Comparison of ENCODE assay signal across 26 cellular contexts in genomic region chr19:34580408-34580807, GRCh38.
"Had no signal": no experiment of that assay in that cellular context is flagged by ENCODE, and none has a peak within 500 bp of the region (broad histone marks: within the 10 kb centered on the region; RNA-seq: fewer than 3 reads in every experiment).

No MANE protein-coding gene starts in this region.

- H3K9me3 ChIP-seq: suprapubic skin, testis, thyroid gland, transverse colon, upper lobe of left lung, uterus, vagina had no signal

- H3K36me3 ChIP-seq: stomach, suprapubic skin, thoracic aorta, thyroid gland, tibial artery, tibial nerve, transverse colon, upper lobe of left lung, upper lobe of right lung, uterus, vagina had no signal

- DNase-seq: stimulated activated CD4-positive, alpha-beta T cell treated with anti-CD3 and anti-CD28 coated beads, Interleukin-2, amount 100 ng/mL, for 48 hours; stimulated activated CD4-positive, alpha-beta T cell treated with anti-CD3 and anti-CD28 coated beads, Interleukin-4, amount 100 ng/mL, for 1 hour; stimulated activated CD4-positive, alpha-beta T cell treated with anti-CD3 and anti-CD28 coated beads, Interleukin-4, amount 100 ng/mL, for 24 hours; stimulated activated CD4-positive, alpha-beta T cell treated with anti-CD3 and anti-CD28 coated beads, Interleukin-4, amount 100 ng/mL, for 4 hours; stimulated activated CD8-positive, alpha-beta memory T cell treated with anti-CD3 and anti-CD28 coated beads, Interleukin-4, amount 100 ng/mL, for 48 hours; stimulated activated naive B cell treated with anti-CD40 and anti-IgM and Interleukin-4, amounts not matched to agents 10 μg/mL and 1 μg/mL and 100 μg/mL, for 72 hours; stimulated activated naive CD4-positive, alpha-beta T cell; stimulated activated naive CD4-positive, alpha-beta T cell treated with Interleukin-2 at 50 U/mL for 16 hours; stimulated activated naive CD8-positive, alpha-beta T cell treated with anti-CD3 and anti-CD28 coated beads, Interleukin-15, amount 100 ng/mL, for 72 hours; stimulated activated naive CD8-positive, alpha-beta T cell treated with anti-CD3 and anti-CD28 coated beads, Interleukin-15, Interleukin-2, amounts not matched to agents 100 U/mL and 50 U/mL, for 24 hours; stomach; substantia nigra; testis; thyroid gland; tibial artery; transverse colon; trophoblast cell; upper lobe of left lung; upper lobe of right lung; uterus had no signal

- H3K4me1 ChIP-seq: suprapubic skin, testis, thyroid gland, tibial artery, tibial nerve, transverse colon, upper lobe of right lung, uterus had no signal

- ATAC-seq: stimulated activated memory B cell treated with anti-CD40 and anti-IgM and Interleukin-4, amounts not matched to agents 10 μg/mL and 1 μg/mL and 100 μg/mL, for 72 hours; stimulated activated naive B cell treated with anti-CD40 and anti-IgM and Interleukin-4, amounts not matched to agents 10 μg/mL and 1 μg/mL and 100 μg/mL, for 72 hours; stimulated activated naive CD8-positive, alpha-beta T cell treated with anti-CD3 and anti-CD28 coated beads, Interleukin-15, amount 100 ng/mL, for 72 hours; stimulated activated naive CD8-positive, alpha-beta T cell treated with anti-CD3 and anti-CD28 coated beads, Interleukin-15, Interleukin-2, amounts not matched to agents 100 U/mL and 50 U/mL, for 24 hours; upper lobe of right lung had no signal

- H3K4me3 ChIP-seq: stomach, suprapubic skin, testis, thoracic aorta, thyroid gland, tibial artery, tibial nerve, transverse colon, upper lobe of left lung, upper lobe of right lung, uterus, vagina had no signal

- H3K27me3 ChIP-seq: suprapubic skin, testis, thyroid gland, tibial nerve, transverse colon, upper lobe of left lung, upper lobe of right lung, uterus, vagina had no signal

- H3K27ac ChIP-seq: stomach, suprapubic skin, testis, thoracic aorta, thyroid gland, tibial artery, tibial nerve, transverse colon, upper lobe of left lung, upper lobe of right lung, uterus, vagina had no signal

- FAIRE-seq: urothelium cell line had no signal
